In the genomic region with DNA sequence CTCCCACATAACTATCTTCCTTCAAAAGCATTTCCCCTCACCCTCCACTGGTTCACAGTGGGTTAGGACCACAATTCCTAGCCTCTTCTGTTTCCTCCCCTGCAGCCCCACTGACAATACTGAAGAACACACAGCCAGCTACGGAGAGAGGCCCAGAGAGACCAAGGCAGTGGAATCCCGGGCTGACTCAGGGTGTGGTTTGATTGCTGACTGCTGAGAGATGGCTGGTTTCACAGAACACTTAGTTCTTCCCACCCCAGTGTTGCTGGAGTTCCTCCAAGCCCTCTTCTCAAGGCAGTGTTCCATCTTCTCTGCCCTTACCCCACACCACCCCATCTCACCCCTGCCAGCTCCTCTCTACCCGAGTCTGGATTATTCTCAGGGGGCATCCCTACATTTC, we compare ENCODE assay signal across 9 cellular contexts. TPM values are rescaled to one million over a fixed set of nuclear protein-coding genes. Genes with fewer than 3 reads are reported as not detected.
DNase-seq lines count a peak whose midpoint lies in the region; ATAC-seq and TF ChIP-seq lines count a peak whose summit lies in the region.
"Had no signal": no experiment of that assay in that cellular context is flagged by ENCODE, and none has a peak within 500 bp of the region (broad histone marks: within the 10 kb centered on the region; RNA-seq: fewer than 3 reads in every experiment).

No MANE protein-coding gene starts in this region.

- DNase-seq in AG08396 (ENCODE audit: low spot score) (peak; percentile 67), MG63 (peak; percentile 47), osteoblast (ENCODE audit: insufficient read length, low spot score, missing footprints) (peak; percentile 93), islet precursor cell (no peak), superior temporal gyrus (ENCODE audit: extremely low spot score) (no peak), NCI-H2029 treated with DMSO at 0.1 percent for 48 hours (lab: John Stamatoyannopoulos, UW) (no peak)
- DNase-seq: activated naive CD4-positive, alpha-beta T cell treated with anti-CD3 and anti-CD28 coated beads for 36 hours had no signal

- H3K9me3 ChIP-seq in MG63 = no peaks in the 10 kb centered on the region
- H3K9me3 ChIP-seq in osteoblast (ENCODE audit: low read depth, low read length) = no peaks in the 10 kb centered on the region

- no peak overlapping the region for H3K4me3 ChIP-seq in MG63
- H3K4me3 ChIP-seq in osteoblast (ENCODE audit: insufficient read depth, low read length) = no peak overlapping the region

- TF ChIP-seq CTCF in osteoblast (IDR thresholded peaks at IDR 0.05; ENCODE audit: extremely low read depth, low read depth, low read length) = no peak

- H3K79me2 ChIP-seq in osteoblast (ENCODE audit: insufficient read depth, low read length) = no peaks in the 10 kb centered on the region

- H3K36me3 ChIP-seq in MG63 = peaks cover 6% of the 10 kb centered on the region
- no peaks in the 10 kb centered on the region for H3K36me3 ChIP-seq in osteoblast (ENCODE audit: insufficient read depth, low read length)

- H3K27me3 ChIP-seq in MG63 (no peaks in the 10 kb centered on the region), osteoblast (ENCODE audit: insufficient read depth, low read length) (no peaks in the 10 kb centered on the region)

- peak; percentile 29 for ATAC-seq in esophagus mucosa
- ATAC-seq in GM19467 (IDR thresholded peaks at IDR 0.05; ENCODE audit: unreplicated experiment) = no peak

- H3K27ac ChIP-seq in osteoblast (ENCODE audit: low read depth, low read length) = peak overlapping the region; percentile 75

- peaks cover 4% of the 10 kb centered on the region for H4K20me1 ChIP-seq in osteoblast (ENCODE audit: insufficient read depth, low read length)

- peaks cover 41% of the 10 kb centered on the region for H3K4me1 ChIP-seq in osteoblast (ENCODE audit: insufficient read depth, low read length)

- no peak overlapping the region for H2AFZ ChIP-seq in osteoblast (ENCODE audit: low read length)

- H3K4me2 ChIP-seq in osteoblast (ENCODE audit: insufficient read depth, low read length) = peak overlapping the region; percentile 77

RNA-seq across cellular contexts. Expression of gene ZFP36L2, which starts 43.3 kb away (rescaled TPM):
- total RNA-seq in MG63 (2014; rRNA removed; shearing (Covaris generic); ENCODE audit: low replicate concordance) = 9.6 and 19.7 TPM in 2 replicates
- total RNA-seq in esophagus mucosa (71.0 TPM), osteoblast (14.7 and 15.6 TPM in 2 replicates)

Comparison
In these comparisons a context has a peak if more than half of its experiments do, and no peak if none do; other contexts are left out.
1. DNase-seq: peak in AG08396 (single experiment), MG63 (single experiment) and osteoblast (single experiment); none in islet precursor cell (single experiment), superior temporal gyrus (single experiment) and NCI-H2029 treated with DMSO at 0.1 percent for 48 hours (single experiment).